Comparison of ENCODE assay signal across 22 cellular contexts in genomic region chr1:46523556-46524443, GRCh38. TPM values are rescaled to one million over a fixed set of nuclear protein-coding genes. Genes with fewer than 3 reads are reported as not detected.
DNase-seq lines count a peak whose midpoint lies in the region; ATAC-seq, FAIRE-seq and TF ChIP-seq lines count a peak whose summit lies in the region.
"Had no signal": no experiment of that assay in that cellular context is flagged by ENCODE, and none has a peak within 500 bp of the region (broad histone marks: within the 10 kb centered on the region; RNA-seq: fewer than 3 reads in every experiment).

No MANE protein-coding gene starts in this region.

- peak; percentile 27 for DNase-seq in DMS153 treated with DMSO at 0.1 percent for 48 hours (lab: John Stamatoyannopoulos, UW; ENCODE audit: unreplicated experiment)
- peak; percentile 32 for DNase-seq in NCI-H1694 treated with DMSO at 0.1 percent for 48 hours (lab: John Stamatoyannopoulos, UW)
- DNase-seq in SW480 (ENCODE audit: low spot score) = peak; percentile 28
- peak; percentile 40 for DNase-seq in kidney
- DNase-seq in SW 1271 (lab: John Stamatoyannopoulos, UW) = no peak
- DNase-seq in COR-L47 (lab: John Stamatoyannopoulos, UW) = no peak
- DNase-seq in activated T-cell treated with anti-CD3 and anti-CD28 coated beads, Interleukin-2, amount 50 U/mL, for 48 hours = no peak
- no peak for DNase-seq in GM23338 (ENCODE audit: low spot score)
- DNase-seq: activated CD4-positive, alpha-beta T cell treated with anti-CD3 and anti-CD28 coated beads for 48 hours; activated CD8-positive, alpha-beta memory T cell treated with anti-CD3 and anti-CD28 coated beads, Interleukin-2, amount 50 U/mL, for 4 hours; activated naive CD4-positive, alpha-beta T cell; BE2C; cerebellar nuclear complex; effector memory CD8-positive, alpha-beta T cell; hypothalamus; NCI-H146; testis had no signal

- H3K4me3 ChIP-seq in kidney (ENCODE audit: low read length in 2 of 2) (no peak overlapping the region), GM23338 (no peak overlapping the region)
- H3K4me3 ChIP-seq: testis had no signal

- no peaks in the 10 kb centered on the region for H3K4me1 ChIP-seq in kidney (ENCODE audit: control insufficient read depth in 1 of 2, insufficient read depth in 1 of 2, low read depth in 1 of 2, low read length in 2 of 2)
- peaks cover 58% of the 10 kb centered on the region for H3K4me1 ChIP-seq in GM23338 (ENCODE audit: insufficient read depth)
- H3K4me1 ChIP-seq: BE2C had no signal

- peaks cover 11% of the 10 kb centered on the region for H3F3A ChIP-seq in GM23338 (replicated peaks; ENCODE audit: low read depth)

- intact Hi-C loops in kidney (cut with DNase I) = no loop called here

- no peak overlapping the region for H3K27ac Mint-ChIP-seq in GM23338

- no peak overlapping the region for H3K4me3 Mint-ChIP-seq in GM23338
- H3K4me3 Mint-ChIP-seq: effector memory CD8-positive, alpha-beta T cell had no signal

- H3K36me3 ChIP-seq in kidney (ENCODE audit: control insufficient read depth in 1 of 2, insufficient read depth in 2 of 2, low read length in 2 of 2) (no peaks in the 10 kb centered on the region), GM23338 (ENCODE audit: insufficient read depth) (no peaks in the 10 kb centered on the region)
- H3K36me3 ChIP-seq: BE2C had no signal

- no peak overlapping the region for H3K9ac ChIP-seq in kidney (ENCODE audit: low read length in 2 of 2)

- no peak for ATAC-seq in GM23338
- ATAC-seq: effector memory CD8-positive, alpha-beta T cell had no signal

- H3K4me1 Mint-ChIP-seq in GM23338 = peaks cover 70% of the 10 kb centered on the region

- peaks cover 72% of the 10 kb centered on the region for H3K27me3 Mint-ChIP-seq in GM23338 (ENCODE audit: insufficient read depth, low read depth, poor library complexity)

- H3K79me2 ChIP-seq in GM23338 (replicated peaks; ENCODE audit: insufficient read depth) = no peaks in the 10 kb centered on the region

- H3K9me3 Mint-ChIP-seq in GM23338 = no peaks in the 10 kb centered on the region
- H3K9me3 Mint-ChIP-seq: effector memory CD8-positive, alpha-beta T cell had no signal

- H3K4me2 ChIP-seq in GM23338 = no peak overlapping the region

- no peaks in the 10 kb centered on the region for H3K9me2 ChIP-seq in GM23338 (ENCODE audit: insufficient read depth)

- no peaks in the 10 kb centered on the region for H3K36me3 Mint-ChIP-seq in GM23338 (ENCODE audit: low read depth)

- no peaks in the 10 kb centered on the region for H3K9me3 ChIP-seq in kidney (ENCODE audit: control insufficient read depth in 1 of 2, low read length in 2 of 2)
- H3K9me3 ChIP-seq: BE2C, testis had no signal

- TF ChIP-seq CTCF in kidney (IDR thresholded peaks at IDR 0.05; ENCODE audit: borderline replicate concordance, extremely low read depth, insufficient read depth) = no peak
- TF ChIP-seq CTCF in GM23338 (conservative IDR thresholded peaks at IDR 0.05; ENCODE audit: low read depth in 2 of 2) = no peak

- H3K27me3 ChIP-seq in GM23338 (ENCODE audit: insufficient read depth) = peaks cover 91% of the 10 kb centered on the region
- H3K27me3 ChIP-seq: BE2C, testis had no signal

- H4K20me1 ChIP-seq in GM23338 (replicated peaks; ENCODE audit: insufficient read depth) = no peaks in the 10 kb centered on the region; the same call in 1 of the 2 replicates

- H3K27ac ChIP-seq in kidney (ENCODE audit: low read depth in 2 of 2, low read length in 2 of 2) (no peak overlapping the region), GM23338 (ENCODE audit: low read depth) (no peak overlapping the region)
- H3K27ac ChIP-seq: testis had no signal

- no peak for FAIRE-seq in kidney (lab: Jason Lieb, UNC)

- no peak overlapping the region for H2AFZ ChIP-seq in GM23338

TF ChIP-seq in GM23338, 12 proteins besides CTCF, POLR2A, EP300 and RAD21 (continues in another document):
- TF ChIP-seq EZH2 (IDR thresholded peaks at IDR 0.05; ENCODE audit: low read depth, unreplicated experiment) (no peak), REST (IDR thresholded peaks at IDR 0.05; ENCODE audit: unreplicated experiment) (no peak), ZNF331 (CRISPR knock-in tag; IDR thresholded peaks at IDR 0.05; ENCODE audit: low read depth) (no peak)

RNA-seq across cellular contexts. Expression of gene KNCN, which starts 27.6 kb away (rescaled TPM):
- not detected for total RNA-seq in kidney
- polyA plus RNA-seq in kidney (ENCODE audit: insufficient read depth, low read depth, low replicate concordance) (not detected), GM23338 (2016; fragmentation: Nextera tagmentation; extraction: Ambion mirVana) (not detected in 2 replicates)
- not detected in 2 replicates for total RNA-seq in GM23338 (2014; rRNA removed; shearing (Covaris generic))
- total RNA-seq: aorta, fibroblast of villous mesenchyme, renal cortical epithelial cell, RPMI7951 had no signal

RNA-seq across cellular contexts. Expression of gene DMBX1, which starts 34.2 kb away (rescaled TPM):
- not detected for total RNA-seq in kidney
- polyA plus RNA-seq in kidney (ENCODE audit: insufficient read depth, low read depth, low replicate concordance) = not detected
- not detected in 2 replicates for total RNA-seq in GM23338 (2014; rRNA removed; shearing (Covaris generic))
- 0.11 TPM in 1 of 2 replicates, not detected in the other for polyA plus RNA-seq in GM23338 (2016; fragmentation: Nextera tagmentation; extraction: Ambion mirVana)
- total RNA-seq: aorta, fibroblast of villous mesenchyme, mononuclear cell, renal cortical epithelial cell, RPMI7951 had no signal

Comparison
In these comparisons a context has a peak if more than half of its experiments do, and no peak if none do; other contexts are left out.
1. DNase-seq: peak in DMS153 treated with DMSO at 0.1 percent for 48 hours (single experiment), NCI-H1694 treated with DMSO at 0.1 percent for 48 hours (single experiment), SW480 (single experiment) and kidney (single experiment); none in SW 1271 (0 of 2), COR-L47 (single experiment), activated T-cell treated with anti-CD3 and anti-CD28 coated beads, Interleukin-2, amount 50 U/mL, for 48 hours (0 of 2) and GM23338 (single experiment).